In genomic region chr10:121307411-121307980, GRCh38 we compare ENCODE assay signal across 16 cellular contexts.
DNase-seq lines count a peak whose midpoint lies in the region; ATAC-seq and TF ChIP-seq lines count a peak whose summit lies in the region.
"Had no signal": no experiment of that assay in that cellular context is flagged by ENCODE, and none has a peak within 500 bp of the region (broad histone marks: within the 10 kb centered on the region; RNA-seq: fewer than 3 reads in every experiment).

No MANE protein-coding gene starts in this region.

- no peaks in the 10 kb centered on the region for H3K9me3 ChIP-seq in PC-3 (ENCODE audit: low read length)
- H3K9me3 ChIP-seq in hepatocyte (ENCODE audit: low read depth): no peaks in the 10 kb centered on the region
- no peaks in the 10 kb centered on the region for H3K9me3 ChIP-seq in thyroid gland
- H3K9me3 ChIP-seq: A549, BE2C, HAP-1 had no signal

- POLR2A ChIA-PET in PC-3 (lab: Charles Lee; ENCODE audit: unreplicated experiment): no interaction called here

- H3F3A ChIP-seq in PC-3 (ENCODE audit: low read length, unreplicated experiment): no peaks in the 10 kb centered on the region

- 93% methylated on average over 3 of the region's 3 CpGs for WGBS in hepatocyte (ENCODE audit: low lambda C conversion rate, missing lambda C conversion rate)
- 59 to 65% methylated on average over 3 of the region's 3 CpGs for WGBS in thyroid gland, 2 donors

- H3K4me2 ChIP-seq in PC-3 (ENCODE audit: low read length) (no peak overlapping the region), hepatocyte (no peak overlapping the region)
- H3K4me2 ChIP-seq: A549 had no signal

- intact Hi-C loops in PC-3 (cut with micrococcal nuclease) (no loop called here), thyroid gland (cut with DNase I) (no loop called here)

- H2AFZ ChIP-seq in PC-3 (ENCODE audit: low read length) (no peak overlapping the region), hepatocyte (no peak overlapping the region)

- TF ChIP-seq POLR2A in thyroid gland (IDR thresholded peaks at IDR 0.05): no peak

- DNase-seq in PC-3 (peak; percentile 26), epithelial cell of esophagus (ENCODE audit: low read depth) (peak; percentile 95), hepatocyte (ENCODE audit: low spot score) (no peak), thyroid gland (peak; percentile 57 to 62)
- DNase-seq in activated CD4-positive, alpha-beta T cell treated with anti-CD3 and anti-CD28 coated beads, Interleukin-2, amount 50 U/mL, for 48 hours: no peak
- DNase-seq: BE2C; CD4-positive, alpha-beta memory T cell; DMS153; DND-41; GDM1; HFFc6 had no signal

- BruUV-seq in PC-3 (replicated peaks; lab: Mats Ljungman, UMichigan): no TSS peak

- H3K4me3 ChIP-seq in PC-3 (ENCODE audit: low read length) (no peak overlapping the region), epithelial cell of esophagus (ENCODE audit: low read length) (no peak overlapping the region), hepatocyte (no peak overlapping the region), thyroid gland (replicated peaks in 1 of 3) (no peak overlapping the region)
- H3K4me3 ChIP-seq: A549, HAP-1 had no signal

- H3K79me2 ChIP-seq in PC-3 (ENCODE audit: low read length) (no peaks in the 10 kb centered on the region), hepatocyte (no peaks in the 10 kb centered on the region)

- CTCF ChIA-PET in PC-3 (lab: Charles Lee): no interaction called here

- no peak overlapping the region for H3K27ac ChIP-seq in PC-3 (ENCODE audit: low read length)
- peak overlapping the region; percentile 3 for H3K27ac ChIP-seq in hepatocyte
- H3K27ac ChIP-seq in thyroid gland: peak overlapping the region in 2 of 3 donors; percentile 13 to 22
- H3K27ac ChIP-seq: A549, C4-2B had no signal

- H3K9me2 ChIP-seq in PC-3 (replicated peaks; ENCODE audit: low read length): no peaks in the 10 kb centered on the region
- no peaks in the 10 kb centered on the region for H3K9me2 ChIP-seq in hepatocyte (replicated peaks; ENCODE audit: insufficient read depth)

- peaks cover 25% of the 10 kb centered on the region for H3K27me3 ChIP-seq in PC-3 (ENCODE audit: low read length)
- H3K27me3 ChIP-seq in hepatocyte: no peaks in the 10 kb centered on the region
- no peaks in the 10 kb centered on the region for H3K27me3 ChIP-seq in thyroid gland
- H3K27me3 ChIP-seq: BE2C had no signal

- no peaks in the 10 kb centered on the region for H3K36me3 ChIP-seq in PC-3 (ENCODE audit: low read depth, low read length)
- H3K36me3 ChIP-seq in hepatocyte (replicated peaks; ENCODE audit: insufficient read depth, low read depth): no peaks in the 10 kb centered on the region
- H3K36me3 ChIP-seq in thyroid gland: no peaks in the 10 kb centered on the region
- H3K36me3 ChIP-seq: BE2C, HAP-1 had no signal

- H4K20me1 ChIP-seq in PC-3 (ENCODE audit: low read length) (no peaks in the 10 kb centered on the region), hepatocyte (ENCODE audit: insufficient read depth, poor library complexity, severe bottlenecking) (no peaks in the 10 kb centered on the region)

- ATAC-seq in PC-3: no peak
- no peak for ATAC-seq in HG02642 (IDR thresholded peaks at IDR 0.05; ENCODE audit: poor library complexity, unreplicated experiment)
- no peak for ATAC-seq in HG03039 (IDR thresholded peaks at IDR 0.05; ENCODE audit: unreplicated experiment)
- ATAC-seq: A549 had no signal

- no peak overlapping the region for H3K9ac ChIP-seq in PC-3 (ENCODE audit: low read length)

- no peak for TF ChIP-seq CTCF in PC-3 (conservative IDR thresholded peaks at IDR 0.05; ENCODE audit: low read depth, low read length)
- TF ChIP-seq CTCF in epithelial cell of esophagus (IDR thresholded peaks at IDR 0.05; ENCODE audit: insufficient read depth, low read depth, low read length, missing control alignments): no peak
- no peak for TF ChIP-seq CTCF in hepatocyte (IDR thresholded peaks at IDR 0.05; ENCODE audit: poor library complexity)
- TF ChIP-seq CTCF in thyroid gland (IDR thresholded peaks at IDR 0.05): no peak

- H3K4me1 ChIP-seq in PC-3 (ENCODE audit: insufficient read depth, low read length) (no peaks in the 10 kb centered on the region), hepatocyte (ENCODE audit: insufficient read depth) (peaks cover 15% of the 10 kb centered on the region), thyroid gland (peaks cover 23 to 28% of the 10 kb centered on the region in 2 donors)
- H3K4me1 ChIP-seq: A549, BE2C had no signal

Comparison
In these comparisons a context has a peak if more than half of its experiments do, and no peak if none do; other contexts are left out.
1. DNase-seq: peak in PC-3 (single experiment), epithelial cell of esophagus (single experiment) and thyroid gland (2 of 2); none in hepatocyte (single experiment) and activated CD4-positive, alpha-beta T cell treated with anti-CD3 and anti-CD28 coated beads, Interleukin-2, amount 50 U/mL, for 48 hours (0 of 2).